ENCODE assay signal across 12 cellular contexts in the genomic region with DNA sequence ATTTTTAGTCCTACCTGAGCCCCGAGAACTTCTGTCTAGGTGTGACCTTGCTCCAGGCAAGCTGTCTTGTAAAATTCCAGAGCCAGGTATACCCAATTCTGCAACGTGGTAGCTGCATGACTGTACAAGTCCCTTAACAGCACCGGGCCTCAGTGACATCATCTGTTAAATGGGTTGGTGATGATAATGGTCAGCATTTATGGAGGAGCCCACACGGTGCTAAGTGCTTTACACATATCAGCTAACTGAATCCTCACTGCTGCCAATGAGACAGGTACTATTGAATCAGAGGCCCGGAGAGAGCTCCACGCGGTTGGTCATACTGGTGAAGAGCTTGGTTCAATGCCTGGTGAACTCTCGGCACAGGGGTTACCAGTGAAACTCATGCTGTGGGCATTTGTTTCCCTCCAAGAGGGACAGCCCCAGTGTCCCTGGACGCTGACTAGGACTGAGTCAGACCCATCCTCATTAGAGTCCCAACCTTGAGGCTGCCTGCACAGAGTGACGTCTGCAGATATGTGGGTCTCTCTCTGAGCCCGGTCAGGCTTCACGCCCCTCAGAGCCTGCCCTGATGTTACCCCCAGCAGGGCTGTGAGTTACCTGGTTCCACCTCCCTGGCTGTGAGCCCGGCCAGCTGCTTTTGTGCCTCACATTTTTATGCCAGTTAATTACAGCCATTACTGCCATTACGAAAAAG. TPM values are rescaled to one million over a fixed set of nuclear protein-coding genes. Genes with fewer than 3 reads are reported as not detected.
A peak's percentile ranks its signal among the peaks of the same experiment; 100 is the strongest.
DNase-seq lines count a peak whose midpoint lies in the region; ATAC-seq and TF ChIP-seq lines count a peak whose summit lies in the region.
"Had no signal": no experiment of that assay in that cellular context is flagged by ENCODE, and none has a peak within 500 bp of the region (broad histone marks: within the 10 kb centered on the region; RNA-seq: fewer than 3 reads in every experiment).

No MANE protein-coding gene starts in this region.

- no peak overlapping the region for H3K4me3 ChIP-seq in breast epithelium

- TF ChIP-seq CTCF in breast epithelium (IDR thresholded peaks at IDR 0.05): no peak
- TF ChIP-seq CTCF in nephron progenitor cell (IDR thresholded peaks at IDR 0.05): no peak

- no peaks in the 10 kb centered on the region for H3K9me3 ChIP-seq in breast epithelium

- no peak for ATAC-seq in GM18519 (IDR thresholded peaks at IDR 0.05; ENCODE audit: low FRiP score, unreplicated experiment)

- H3K36me3 ChIP-seq in breast epithelium: no peaks in the 10 kb centered on the region

- no peaks in the 10 kb centered on the region for H3K27me3 ChIP-seq in breast epithelium

- H3K27me3 Mint-ChIP-seq in nephron progenitor cell (ENCODE audit: low read depth, poor library complexity): peaks cover 21% of the 10 kb centered on the region

- H3K27ac ChIP-seq in breast epithelium: peak overlapping the region; percentile 66 to 76

- no peaks in the 10 kb centered on the region for H3K36me3 Mint-ChIP-seq in nephron progenitor cell (ENCODE audit: low read depth)

- intact Hi-C loops in breast epithelium (cut with DNase I; ENCODE audit: low total_unique reads): no loop called here

- peak overlapping the region; percentile 82 for H3K27ac Mint-ChIP-seq in nephron progenitor cell
- H3K27ac Mint-ChIP-seq: dendritic cell treated with granulocyte-macrophage colony-stimulating factor and Interleukin-4, amounts not matched to agents 40 ng/mL and 50 ng/mL, for 4 days had no signal

- peaks cover 23% of the 10 kb centered on the region for H3K4me1 Mint-ChIP-seq in nephron progenitor cell

- DNase-seq in EL (peak; percentile 95), NCI-H69 (lab: John Stamatoyannopoulos, UW) (peak; percentile 91), breast epithelium (ENCODE audit: low spot score in 2 of 2) (peak in 1 of 2 donors; percentile 24), nephron progenitor cell (no peak), hippocampal formation (lab: John Stamatoyannopoulos, UW) (no peak), SHP77 treated with DMSO at 0.1 percent for 48 hours (lab: John Stamatoyannopoulos, UW) (no peak)
- no peak for DNase-seq in activated effector memory CD4-positive, alpha-beta T cell treated with anti-CD3 and anti-CD28 coated beads, Interleukin-2, amount 50 U/mL, for 16 hours
- DNase-seq: activated T-cell treated with anti-CD3 and anti-CD28 coated beads, Interleukin-2, amount 50 U/mL, for 48 hours; NCI-H446 had no signal

- TF ChIP-seq POLR2A in breast epithelium (IDR thresholded peaks at IDR 0.05): no peak

- H3K4me1 ChIP-seq in breast epithelium: no peaks in the 10 kb centered on the region

- H3K4me3 Mint-ChIP-seq in nephron progenitor cell: no peak overlapping the region
- H3K4me3 Mint-ChIP-seq: dendritic cell treated with granulocyte-macrophage colony-stimulating factor and Interleukin-4, amounts not matched to agents 40 ng/mL and 50 ng/mL, for 4 days had no signal

- H3K9me3 Mint-ChIP-seq in nephron progenitor cell: peaks cover 1% of the 10 kb centered on the region
- H3K9me3 Mint-ChIP-seq: dendritic cell treated with granulocyte-macrophage colony-stimulating factor and Interleukin-4, amounts not matched to agents 40 ng/mL and 50 ng/mL, for 4 days had no signal

RNA-seq across cellular contexts. Expression of a gene that starts 37.0 kb away (rescaled TPM):
- total RNA-seq in breast epithelium: under 1 TPM in 1 of 3 donors, not detected in 2; 0.33 TPM
- total RNA-seq: T-helper 1 cell treated with Interleukin-12 subunit alpha and Interleukin-12 subunit beta and Interleukin-4 antibody, amounts not matched to agents 30 ng/mL and 1 ng/mL, for 36 hours had no signal

RNA-seq across cellular contexts. Expression of a gene that starts 48.7 kb away (rescaled TPM):
- 10 to 100 TPM in 1 of 3 donors, 1 to 10 TPM in 1, under 1 TPM in 1; 0.32 to 29.4 (median 9.2) TPM for total RNA-seq in breast epithelium
- total RNA-seq: T-helper 1 cell treated with Interleukin-12 subunit alpha and Interleukin-12 subunit beta and Interleukin-4 antibody, amounts not matched to agents 30 ng/mL and 1 ng/mL, for 36 hours had no signal

Comparison
In these comparisons a context has a peak if more than half of its experiments do, and no peak if none do; other contexts are left out.
1. DNase-seq: peak in EL (single experiment) and NCI-H69 (single experiment); none in nephron progenitor cell (single experiment), activated effector memory CD4-positive, alpha-beta T cell treated with anti-CD3 and anti-CD28 coated beads, Interleukin-2, amount 50 U/mL, for 16 hours (single experiment), hippocampal formation (0 of 2) and SHP77 treated with DMSO at 0.1 percent for 48 hours (single experiment).